Comparison of ENCODE assay signal across 8 cellular contexts in genomic region chr11:68889948-68890446, GRCh38. TPM values are rescaled to one million over a fixed set of nuclear protein-coding genes. Genes with fewer than 3 reads are reported as not detected.
DNase-seq lines count a peak whose midpoint lies in the region; ATAC-seq and TF ChIP-seq lines count a peak whose summit lies in the region.

No MANE protein-coding gene starts in this region.

- H3K9me2 ChIP-seq in neural cell (ENCODE audit: insufficient read depth, low read length), result no peaks in the 10 kb centered on the region

- no peaks in the 10 kb centered on the region for H3K4me1 ChIP-seq in effector memory CD4-positive, alpha-beta T cell (ENCODE audit: control insufficient read depth, insufficient read depth, low read length, poor library complexity, severe bottlenecking)

- no peak for TF ChIP-seq EP300 in neural cell (conservative IDR thresholded peaks at IDR 0.05; ENCODE audit: poor library complexity, severe bottlenecking)

- no peaks in the 10 kb centered on the region for H4K20me1 ChIP-seq in neural cell (ENCODE audit: insufficient read depth)

- no peak overlapping the region for H3K4me2 ChIP-seq in neural cell (ENCODE audit: low read length)

- H3K4me1 Mint-ChIP-seq in effector memory CD8-positive, alpha-beta T cell (ENCODE audit: low read depth in 2 of 2), result no peaks in the 10 kb centered on the region

- H3K36me3 Mint-ChIP-seq in effector memory CD8-positive, alpha-beta T cell (ENCODE audit: insufficient read depth), result peaks cover 21% of the 10 kb centered on the region

- no peak for ATAC-seq in HG03460 (IDR thresholded peaks at IDR 0.05; ENCODE audit: unreplicated experiment)
- no peak for ATAC-seq in effector memory CD8-positive, alpha-beta T cell (replicated peaks)

- no peaks in the 10 kb centered on the region for H3K27me3 ChIP-seq in MG63
- no peaks in the 10 kb centered on the region for H3K27me3 ChIP-seq in neural cell (ENCODE audit: insufficient read depth, low read depth, low read length)
- H3K27me3 ChIP-seq in effector memory CD4-positive, alpha-beta T cell (replicated peaks; ENCODE audit: control insufficient read depth, insufficient read depth, low read length, poor library complexity, severe bottlenecking), result no peaks in the 10 kb centered on the region

- H3K4me3 Mint-ChIP-seq in effector memory CD8-positive, alpha-beta T cell, result no peak overlapping the region

- H3K27ac Mint-ChIP-seq in effector memory CD8-positive, alpha-beta T cell, result peak overlapping the region in 1 of 2 donors; percentile 73

- H3K4me3 ChIP-seq in AG10803 (ENCODE audit: low read length) (no peak overlapping the region), MG63 (no peak overlapping the region), epithelial cell of esophagus (ENCODE audit: low read length) (no peak overlapping the region), neural cell (ENCODE audit: low read length) (no peak overlapping the region)
- H3K4me3 ChIP-seq in effector memory CD4-positive, alpha-beta T cell (ENCODE audit: insufficient read depth, low read depth, low read length, poor library complexity, severe bottlenecking), result no peak overlapping the region

- H3K36me3 ChIP-seq in MG63, result peaks cover 20% of the 10 kb centered on the region
- H3K36me3 ChIP-seq in neural cell (ENCODE audit: insufficient read depth, low read length), result no peaks in the 10 kb centered on the region
- H3K36me3 ChIP-seq in effector memory CD4-positive, alpha-beta T cell (ENCODE audit: control insufficient read depth, insufficient read depth, low read length), result peaks cover 40% of the 10 kb centered on the region

- peak; percentile 76 for TF ChIP-seq CTCF in AG10803 (conservative IDR thresholded peaks at IDR 0.05; ENCODE audit: low read length)
- TF ChIP-seq CTCF in epithelial cell of esophagus (IDR thresholded peaks at IDR 0.05; ENCODE audit: insufficient read depth, low read depth, low read length, missing control alignments), result peak; percentile 30
- TF ChIP-seq CTCF in neural cell (IDR thresholded peaks at IDR 0.05; ENCODE audit: poor library complexity, severe bottlenecking), result peak; percentile 24

- H3K79me2 ChIP-seq in neural cell (replicated peaks; ENCODE audit: insufficient read depth, low read length), result no peaks in the 10 kb centered on the region

- H2AFZ ChIP-seq in neural cell (ENCODE audit: low read depth, low read length), result no peak overlapping the region

- peak; percentile 98 for DNase-seq in AG10803 (ENCODE audit: low read depth)
- peak; percentile 10 for DNase-seq in MG63
- DNase-seq in epithelial cell of esophagus (ENCODE audit: low read depth), result peak; percentile 17
- no peak for DNase-seq in effector memory CD4-positive, alpha-beta T cell
- no peak for DNase-seq in middle frontal gyrus (ENCODE audit: extremely low spot score, low spot score)
- DNase-seq in effector memory CD8-positive, alpha-beta T cell, result no peak

- peak; percentile 14 for TF ChIP-seq RAD21 in neural cell (conservative IDR thresholded peaks at IDR 0.05)

- H3K27me3 Mint-ChIP-seq in effector memory CD8-positive, alpha-beta T cell, result no peaks in the 10 kb centered on the region

- H3K9me3 ChIP-seq in MG63 (no peaks in the 10 kb centered on the region), neural cell (ENCODE audit: low read length) (no peaks in the 10 kb centered on the region)
- no peaks in the 10 kb centered on the region for H3K9me3 ChIP-seq in effector memory CD4-positive, alpha-beta T cell (ENCODE audit: control insufficient read depth, low read length)

- no peak overlapping the region for H3K9ac ChIP-seq in neural cell (ENCODE audit: low read length)

- no peaks in the 10 kb centered on the region for H3F3A ChIP-seq in neural cell (ENCODE audit: insufficient read depth, low read length, poor library complexity, severe bottlenecking)

- H3K9me3 Mint-ChIP-seq in effector memory CD8-positive, alpha-beta T cell, result no peaks in the 10 kb centered on the region

- H3K27ac ChIP-seq in neural cell (ENCODE audit: low read length), result no peak overlapping the region
- H3K27ac ChIP-seq in effector memory CD4-positive, alpha-beta T cell (ENCODE audit: insufficient read depth, low read length, poor library complexity, severe bottlenecking), result no peak overlapping the region

TF ChIP-seq in neural cell, 6 proteins besides CTCF, POLR2A, EP300 and RAD21:
- no peak for TF ChIP-seq MXI1 (conservative IDR thresholded peaks at IDR 0.05; ENCODE audit: poor library complexity, severe bottlenecking)
- peak; percentile 31 for TF ChIP-seq SMC3 (conservative IDR thresholded peaks at IDR 0.05; ENCODE audit: poor library complexity)
- TF ChIP-seq POLR2AphosphoS5 (IDR thresholded peaks at IDR 0.05), result no peak

RNA-seq across cellular contexts. Expression of gene MRPL21, which starts 13.6 kb away (rescaled TPM):
- 83.1 and 138 TPM in 2 replicates for total RNA-seq in MG63 (2014; rRNA removed; shearing (Covaris generic); ENCODE audit: low replicate concordance)
- 137 and 139 TPM in 2 replicates for polyA plus RNA-seq in neural cell
- 34.3 and 38.3 TPM in 2 replicates for polyA minus RNA-seq in neural cell

RNA-seq across cellular contexts. Expression of gene IGHMBP2, which starts 13.7 kb away (rescaled TPM):
- 7.8 and 15.6 TPM in 2 replicates for total RNA-seq in MG63 (2014; rRNA removed; shearing (Covaris generic); ENCODE audit: low replicate concordance)
- 9.5 and 12.9 TPM in 2 replicates for polyA plus RNA-seq in neural cell
- 22.1 and 24.6 TPM in 2 replicates for polyA minus RNA-seq in neural cell

RNA-seq across cellular contexts. Expression of gene CPT1A, which starts 48.3 kb away (rescaled TPM):
- 43.6 and 59.5 TPM in 2 replicates for total RNA-seq in MG63 (2014; rRNA removed; shearing (Covaris generic); ENCODE audit: low replicate concordance)
- polyA plus RNA-seq in neural cell, result 0.12 and 0.35 TPM in 2 replicates
- 0.24 and 0.35 TPM in 2 replicates for polyA minus RNA-seq in neural cell

Comparison
In these comparisons a context has a peak if more than half of its experiments do, and no peak if none do; other contexts are left out.
1. DNase-seq: peak in AG10803 (single experiment), MG63 (single experiment) and epithelial cell of esophagus (single experiment); none in effector memory CD4-positive, alpha-beta T cell (0 of 3), middle frontal gyrus (single experiment) and effector memory CD8-positive, alpha-beta T cell (0 of 3).
2. CTCF ChIP-seq: peak in every context shown above with its lines; median percentile 76 in AG10803; 30 in epithelial cell of esophagus; 24 in neural cell.